In the genomic region with DNA sequence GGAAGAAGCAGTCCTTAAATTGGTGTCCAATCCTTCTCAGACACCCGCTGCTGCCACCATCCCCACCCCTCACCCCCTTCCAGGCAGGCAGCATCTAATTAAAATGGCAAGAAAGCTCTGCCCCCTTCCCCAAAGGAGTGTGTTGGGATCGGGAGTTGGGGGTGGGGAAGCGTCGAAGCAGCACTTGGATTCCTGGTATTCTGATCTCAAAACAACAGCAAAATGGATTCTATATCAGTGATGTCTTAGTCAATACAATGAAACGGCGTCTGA, we compare ENCODE assay signal across 8 cellular contexts.
DNase-seq lines count a peak whose midpoint lies in the region; TF ChIP-seq lines count a peak whose summit lies in the region.

No MANE protein-coding gene starts in this region.

- peaks cover 38% of the 10 kb centered on the region for H3K4me1 ChIP-seq in mucosa of stomach (ENCODE audit: control insufficient read depth, insufficient read depth, low read length)

- H3K9ac ChIP-seq in mucosa of stomach (ENCODE audit: low read length) = peak overlapping the region; percentile 73

- no peak for TF ChIP-seq CTCF in choroid plexus epithelial cell (conservative IDR thresholded peaks at IDR 0.05; ENCODE audit: low read depth, low read length)

- no peaks in the 10 kb centered on the region for H3K36me3 ChIP-seq in mucosa of stomach (ENCODE audit: control insufficient read depth, insufficient read depth, low read length)

- H3K4me3 ChIP-seq in choroid plexus epithelial cell (ENCODE audit: low read depth, low read length) = peak overlapping the region; percentile 84
- peak overlapping the region; percentile 88 for H3K4me3 ChIP-seq in mucosa of stomach (ENCODE audit: low read length)

- no peaks in the 10 kb centered on the region for H3K9me3 ChIP-seq in mucosa of stomach (ENCODE audit: control insufficient read depth, low read length)

- peak; percentile 15 to 26 for DNase-seq in stimulated activated CD4-positive, alpha-beta T cell treated with anti-CD3 and anti-CD28 coated beads, Interleukin-2, amount 100 ng/mL, for 24 hours
- DNase-seq in stimulated activated CD4-positive, alpha-beta T cell treated with anti-CD3 and anti-CD28 coated beads, Interleukin-4, amount 100 ng/mL, for 24 hours = no peak
- DNase-seq in choroid plexus epithelial cell (ENCODE audit: low read depth) (no peak), HUDEP-2 (lab: John Stamatoyannopoulos, UW; ENCODE audit: unreplicated experiment in 76 of 76) (no peak), NCI-H2196 (lab: John Stamatoyannopoulos, UW; ENCODE audit: unreplicated experiment) (no peak), NCI-H69 (lab: John Stamatoyannopoulos, UW) (no peak), GOT3 (lab: John Stamatoyannopoulos, UW) (no peak)

- no peaks in the 10 kb centered on the region for H3K27me3 ChIP-seq in mucosa of stomach (ENCODE audit: control insufficient read depth, insufficient read depth, low read length)

Comparison
In these comparisons a context has a peak if more than half of its experiments do, and no peak if none do; other contexts are left out.
1. DNase-seq: peak in stimulated activated CD4-positive, alpha-beta T cell treated with anti-CD3 and anti-CD28 coated beads, Interleukin-2, amount 100 ng/mL, for 24 hours (2 of 2); none in stimulated activated CD4-positive, alpha-beta T cell treated with anti-CD3 and anti-CD28 coated beads, Interleukin-4, amount 100 ng/mL, for 24 hours (single experiment), choroid plexus epithelial cell (single experiment), HUDEP-2 (0 of 76), NCI-H2196 (single experiment), NCI-H69 (single experiment) and GOT3 (single experiment).